16 cellular contexts compared by ENCODE assay signal in genomic region chr1:230878584-230878975, GRCh38. TPM values are rescaled to one million over a fixed set of nuclear protein-coding genes. Genes with fewer than 3 reads are reported as not detected.
DNase-seq lines count a peak whose midpoint lies in the region; ATAC-seq and TF ChIP-seq lines count a peak whose summit lies in the region.
"Had no signal": no experiment of that assay in that cellular context is flagged by ENCODE, and none has a peak within 500 bp of the region (broad histone marks: within the 10 kb centered on the region; RNA-seq: fewer than 3 reads in every experiment).

No MANE protein-coding gene starts in this region.

- H3K9ac ChIP-seq in fibroblast of lung (ENCODE audit: insufficient read depth, low read length) (no peak overlapping the region), PC-3 (ENCODE audit: low read length) (no peak overlapping the region)
- H3K9ac ChIP-seq: BLaER1 had no signal

- H2AFZ ChIP-seq in fibroblast of lung (ENCODE audit: low read length) = no peak overlapping the region
- H2AFZ ChIP-seq in osteoblast (ENCODE audit: low read length) = peak overlapping the region; percentile 49
- H2AFZ ChIP-seq in PC-3 (ENCODE audit: low read length) = no peak overlapping the region

- H3K4me3 ChIP-seq in AG04449 (ENCODE audit: low read depth, low read length) (no peak overlapping the region), fibroblast of lung (replicated peaks in 1 of 4; ENCODE audit: control extremely low read depth in 1 of 4, insufficient read depth in 1 of 4, low read depth in 3 of 4, low read length in 4 of 4) (no peak overlapping the region), osteoblast (ENCODE audit: insufficient read depth, low read length) (no peak overlapping the region), PC-3 (ENCODE audit: low read length) (no peak overlapping the region)
- H3K4me3 ChIP-seq: BLaER1, lung, ovary, vagina had no signal

- H3K9me3 ChIP-seq in fibroblast of lung (ENCODE audit: control insufficient read depth, insufficient read depth, low read depth, low read length) = no peaks in the 10 kb centered on the region
- no peaks in the 10 kb centered on the region for H3K9me3 ChIP-seq in osteoblast (ENCODE audit: low read depth, low read length)
- no peaks in the 10 kb centered on the region for H3K9me3 ChIP-seq in PC-3 (ENCODE audit: low read length)
- H3K9me3 ChIP-seq: BLaER1, ovary, vagina had no signal

- no peaks in the 10 kb centered on the region for H3K36me3 ChIP-seq in fibroblast of lung (ENCODE audit: control insufficient read depth, insufficient read depth, low read length)
- no peaks in the 10 kb centered on the region for H3K36me3 ChIP-seq in osteoblast (ENCODE audit: insufficient read depth, low read length)
- H3K36me3 ChIP-seq in PC-3 (ENCODE audit: low read depth, low read length) = no peaks in the 10 kb centered on the region
- H3K36me3 ChIP-seq: BLaER1, ovary, vagina had no signal

- no peaks in the 10 kb centered on the region for H3K9me2 ChIP-seq in PC-3 (replicated peaks; ENCODE audit: low read length)

- H3K27ac ChIP-seq in fibroblast of lung (ENCODE audit: insufficient read depth, low read length) (no peak overlapping the region), osteoblast (ENCODE audit: low read depth, low read length) (peak overlapping the region; percentile 19), PC-3 (ENCODE audit: low read length) (no peak overlapping the region)
- H3K27ac ChIP-seq: BLaER1, ovary had no signal

- H3K4me1 ChIP-seq in fibroblast of lung (ENCODE audit: control insufficient read depth, extremely low read depth, insufficient read depth, low read length) (peaks cover 15% of the 10 kb centered on the region), osteoblast (ENCODE audit: insufficient read depth, low read length) (peaks cover 29% of the 10 kb centered on the region), PC-3 (ENCODE audit: insufficient read depth, low read length) (no peaks in the 10 kb centered on the region)
- H3K4me1 ChIP-seq: BLaER1 had no signal

- intact Hi-C loops in PC-3 (cut with micrococcal nuclease) = no loop called here

- H3K4me2 ChIP-seq in fibroblast of lung (ENCODE audit: extremely low read depth, insufficient read depth, low read length) (peak overlapping the region; percentile 66), osteoblast (ENCODE audit: insufficient read depth, low read length) (peak overlapping the region; percentile 64), PC-3 (ENCODE audit: low read length) (no peak overlapping the region)
- H3K4me2 ChIP-seq: BLaER1 had no signal

- CTCF ChIA-PET in AG04449 (lab: Yijun Ruan, JAX) = interaction anchor here (2.2 kb wide), 1 partner anchor 23 kb away, joined by 9 read pairs; no protein-coding TSS in a partner anchor
- CTCF ChIA-PET in PC-3 (lab: Charles Lee) = no interaction called here

- no peak for TF ChIP-seq CTCF in AG04449 (IDR thresholded peaks at IDR 0.05; ENCODE audit: insufficient read depth, low read length, missing control alignments)
- TF ChIP-seq CTCF in fibroblast of lung (conservative IDR thresholded peaks at IDR 0.05 in 1 of 2, IDR thresholded peaks at IDR 0.05 in 1 of 2; ENCODE audit: low read depth in 1 of 2, low read length in 2 of 2) = no peak
- no peak for TF ChIP-seq CTCF in osteoblast (IDR thresholded peaks at IDR 0.05; ENCODE audit: extremely low read depth, low read depth, low read length)
- no peak for TF ChIP-seq CTCF in PC-3 (conservative IDR thresholded peaks at IDR 0.05; ENCODE audit: low read depth, low read length)

- H3F3A ChIP-seq in PC-3 (ENCODE audit: low read length, unreplicated experiment) = no peaks in the 10 kb centered on the region

- H4K20me1 ChIP-seq in fibroblast of lung (ENCODE audit: control insufficient read depth, extremely low read depth, insufficient read depth, low read length) (no peaks in the 10 kb centered on the region), osteoblast (ENCODE audit: insufficient read depth, low read length) (no peaks in the 10 kb centered on the region), PC-3 (ENCODE audit: low read length) (no peaks in the 10 kb centered on the region)
- H4K20me1 ChIP-seq: BLaER1 had no signal

- H3K79me2 ChIP-seq in fibroblast of lung (ENCODE audit: control insufficient read depth, insufficient read depth, low read length) = no peaks in the 10 kb centered on the region
- no peaks in the 10 kb centered on the region for H3K79me2 ChIP-seq in osteoblast (ENCODE audit: insufficient read depth, low read length)
- no peaks in the 10 kb centered on the region for H3K79me2 ChIP-seq in PC-3 (ENCODE audit: low read length)

- POLR2A ChIA-PET in AG04449 (lab: Yijun Ruan, JAX) (interaction anchor here (0.9 to 1.8 kb wide), 2 partner anchors 20 to 22 kb away, joined by 3 to 4 read pairs; no protein-coding TSS in a partner anchor), PC-3 (lab: Charles Lee; ENCODE audit: unreplicated experiment) (no interaction called here)

- no TSS peak for BruUV-seq in PC-3 (replicated peaks; lab: Mats Ljungman, UMichigan)

- ATAC-seq in PC-3 = no peak
- no peak for ATAC-seq in HG03139 (IDR thresholded peaks at IDR 0.05; ENCODE audit: unreplicated experiment)

- DNase-seq in AG04449 (ENCODE audit: low read depth, low spot score) (peak; percentile 98), HS-5 (ENCODE audit: low read depth) (peak; percentile 68), fibroblast of lung (ENCODE audit: low read depth in 2 of 2) (peak; percentile 58 to 85), osteoblast (ENCODE audit: insufficient read length, low spot score, missing footprints) (peak; percentile 88), COLO829 (ENCODE audit: low spot score) (no peak), HUDEP-2 (lab: John Stamatoyannopoulos, UW; ENCODE audit: unreplicated experiment in 76 of 76) (no peak), PC-3 (no peak)
- DNase-seq: activated T-cell treated with anti-CD3 and anti-CD28 coated beads for 4 hours; hippocampal formation; NCI-H2227 treated with DMSO at 0.1 percent for 48 hours; stimulated activated CD4-positive, alpha-beta T cell treated with anti-CD3 and anti-CD28 coated beads, Interleukin-1b, Interleukin-23, amount 100 ng/mL, for 48 hours had no signal

- peaks cover 2% of the 10 kb centered on the region for H3K27me3 ChIP-seq in fibroblast of lung (ENCODE audit: control insufficient read depth, insufficient read depth, low read length)
- peaks cover 3% of the 10 kb centered on the region for H3K27me3 ChIP-seq in osteoblast (ENCODE audit: insufficient read depth, low read length)
- H3K27me3 ChIP-seq in PC-3 (ENCODE audit: low read length) = peaks cover 31% of the 10 kb centered on the region
- H3K27me3 ChIP-seq: BLaER1, ovary, vagina had no signal

RNA-seq across cellular contexts. Expression of gene C1orf198, which starts 10.3 kb away (rescaled TPM):
- total RNA-seq in fibroblast of lung (39.5 and 57.8 TPM in 2 replicates), osteoblast (251 and 352 TPM in 2 replicates), PC-3 (2014; rRNA removed) (24.5 and 24.8 TPM in 2 replicates)
- 90.1 and 215 TPM in 2 replicates for polyA plus RNA-seq in fibroblast of lung
- polyA plus RNA-seq in fibroblast of lung (2012) = 52.7 and 112 TPM in 2 replicates
- 66.4 and 162 TPM in 2 replicates for polyA minus RNA-seq in fibroblast of lung (ENCODE audit: low replicate concordance)

Comparison
In these comparisons a context has a peak if more than half of its experiments do, and no peak if none do; other contexts are left out.
1. DNase-seq: peak in AG04449 (single experiment), HS-5 (single experiment), fibroblast of lung (2 of 2) and osteoblast (single experiment); none in COLO829 (single experiment), HUDEP-2 (0 of 76) and PC-3 (single experiment).